Comparison of ENCODE assay signal across 17 cellular contexts in genomic region chr18:45086777-45087176, GRCh38.
DNase-seq lines count a peak whose midpoint lies in the region; ATAC-seq and TF ChIP-seq lines count a peak whose summit lies in the region.
"Had no signal": no experiment of that assay in that cellular context is flagged by ENCODE, and none has a peak within 500 bp of the region (broad histone marks: within the 10 kb centered on the region; RNA-seq: fewer than 3 reads in every experiment).

No MANE protein-coding gene starts in this region.

- peak overlapping the region; percentile 74 for H2BK120ac ChIP-seq in mesenchymal stem cell (ENCODE audit: low read depth, low read length)

- H3K79me2 ChIP-seq in mammary epithelial cell (ENCODE audit: insufficient read depth, low read length), result no peaks in the 10 kb centered on the region

- H3K27ac ChIP-seq in mammary epithelial cell (ENCODE audit: insufficient read depth, low read depth, low read length) (no peak overlapping the region), breast epithelium (no peak overlapping the region), mesenchymal stem cell (ENCODE audit: low read length, poor library complexity, severe bottlenecking) (no peak overlapping the region)
- H3K27ac ChIP-seq: 22Rv1 had no signal

- H2BK5ac ChIP-seq in mesenchymal stem cell (ENCODE audit: low read depth, low read length, poor library complexity, severe bottlenecking), result no peak overlapping the region

- H3K36me3 ChIP-seq in mammary epithelial cell (ENCODE audit: insufficient read depth, low read length) (no peaks in the 10 kb centered on the region), breast epithelium (no peaks in the 10 kb centered on the region), mesenchymal stem cell (ENCODE audit: control insufficient read depth in 1 of 2, insufficient read depth in 2 of 2, low read depth in 1 of 2, low read length in 2 of 2) (no peaks in the 10 kb centered on the region)

- H3K4me2 ChIP-seq in mammary epithelial cell (ENCODE audit: insufficient read depth, low read depth, low read length) (no peak overlapping the region), mesenchymal stem cell (ENCODE audit: low read length, poor library complexity, severe bottlenecking) (no peak overlapping the region)

- no peak overlapping the region for H3K4me3 Mint-ChIP-seq in WTC11
- no peak overlapping the region for H3K4me3 Mint-ChIP-seq in T-helper 2 cell treated with Interferon-gamma antibody and Interleukin-4, amounts not matched to agents 5 μg/mL and 100 μg/mL, for 36 hours
- H3K4me3 Mint-ChIP-seq: CD14-positive monocyte; CD8-positive, alpha-beta T cell had no signal

- peak overlapping the region in 1 of 2 experiments; percentile 79 for H2BK12ac ChIP-seq in mesenchymal stem cell (ENCODE audit: low read length in 2 of 2)

- no peaks in the 10 kb centered on the region for H3K79me1 ChIP-seq in mesenchymal stem cell (replicated peaks; ENCODE audit: low read length, poor library complexity, severe bottlenecking)

- H2BK15ac ChIP-seq in mesenchymal stem cell (ENCODE audit: low read depth, poor library complexity, severe bottlenecking), result no peak overlapping the region

- no peak overlapping the region for H3K23ac ChIP-seq in mesenchymal stem cell (ENCODE audit: low read length in 2 of 2)

- peak overlapping the region; percentile 19 to 31 for H3K18ac ChIP-seq in mesenchymal stem cell (ENCODE audit: low read depth in 1 of 2, low read length in 2 of 2)

- H4K20me1 ChIP-seq in mammary epithelial cell (ENCODE audit: insufficient read depth, low read length), result no peaks in the 10 kb centered on the region

- 94% methylated on average over 2 of the region's 3 CpGs for WGBS in mammary epithelial cell (ENCODE audit: low coverage, missing lambda C conversion rate)
- 82% methylated on average over 3 of the region's 3 CpGs for WGBS in mesenchymal stem cell

- peak overlapping the region; percentile 46 for H2AFZ ChIP-seq in mammary epithelial cell (ENCODE audit: low read depth, low read length)
- H2AFZ ChIP-seq in mesenchymal stem cell (ENCODE audit: low read depth, low read length), result no peak overlapping the region

- DNase-seq in mammary epithelial cell (no peak), breast epithelium (ENCODE audit: low spot score in 2 of 2) (no peak), WTC11 (ENCODE audit: low spot score) (no peak), mesenchymal stem cell (peak; percentile 53), HPDE6-E6E7 (ENCODE audit: extremely low spot score) (no peak), activated gamma-delta T cell treated with Interleukin-2 at 50 U/mL for 16 hours (no peak)
- no peak for DNase-seq in T-helper 2 cell treated with Interferon-gamma antibody and Interleukin-4, amounts not matched to agents 5 μg/mL and 100 μg/mL, for 36 hours (ENCODE audit: low spot score)
- DNase-seq: CD8-positive, alpha-beta T cell; COR-L47; DMS153; DND-41; GDM1; H7 had no signal

- no peaks in the 10 kb centered on the region for H3K27me3 Mint-ChIP-seq in WTC11 (ENCODE audit: low read depth)
- H3K27me3 Mint-ChIP-seq in T-helper 2 cell treated with Interferon-gamma antibody and Interleukin-4, amounts not matched to agents 5 μg/mL and 100 μg/mL, for 36 hours (ENCODE audit: low read depth), result no peaks in the 10 kb centered on the region

- POLR2A ChIA-PET in WTC11 (lab: Charles Lee), result no interaction called here

- CTCF ChIA-PET in mammary epithelial cell (lab: Charles Lee; ENCODE audit: low non-redundant PET) (no interaction called here), WTC11 (lab: Charles Lee) (interaction anchor here (1.3 kb wide), 1 partner anchor 126 kb away, joined by 8 read pairs; no protein-coding TSS in a partner anchor)

- H3K14ac ChIP-seq in mesenchymal stem cell (ENCODE audit: low read length in 2 of 2), result peak overlapping the region in 1 of 2 experiments; percentile 63

- H3K27me3 ChIP-seq in mammary epithelial cell (ENCODE audit: insufficient read depth, low read length), result no peaks in the 10 kb centered on the region
- no peaks in the 10 kb centered on the region for H3K27me3 ChIP-seq in breast epithelium
- no peaks in the 10 kb centered on the region for H3K27me3 ChIP-seq in mesenchymal stem cell (ENCODE audit: control insufficient read depth in 1 of 2, insufficient read depth in 1 of 2, low read length in 2 of 2)

- peaks cover 14% of the 10 kb centered on the region for H3K4me1 Mint-ChIP-seq in WTC11
- H3K4me1 Mint-ChIP-seq in T-helper 2 cell treated with Interferon-gamma antibody and Interleukin-4, amounts not matched to agents 5 μg/mL and 100 μg/mL, for 36 hours (ENCODE audit: low read depth), result no peaks in the 10 kb centered on the region

- no peak overlapping the region for H2AK5ac ChIP-seq in mesenchymal stem cell (ENCODE audit: low read length, severe bottlenecking)

- dilution Hi-C loops in mammary epithelial cell (cut with HindIII; ENCODE audit: low sequenced_read_pairs), result no loop called here

- intact Hi-C loops in mammary epithelial cell (cut with micrococcal nuclease) (loop anchor here (5.0 kb wide), 1 partner anchor 34 kb away; no protein-coding TSS in a partner anchor), breast epithelium (cut with DNase I; ENCODE audit: low total_unique reads) (no loop called here)

- TF ChIP-seq POLR2A in breast epithelium (IDR thresholded peaks at IDR 0.05), result no peak

- H3K4me1 ChIP-seq in mammary epithelial cell (ENCODE audit: insufficient read depth, low read length) (peaks cover 12% of the 10 kb centered on the region), breast epithelium (no peaks in the 10 kb centered on the region), mesenchymal stem cell (ENCODE audit: control insufficient read depth, insufficient read depth, low read depth, low read length) (no peaks in the 10 kb centered on the region)

- no peak overlapping the region; the same call in 1 of the 2 replicates for H3K27ac Mint-ChIP-seq in WTC11
- H3K27ac Mint-ChIP-seq in T-helper 2 cell treated with Interferon-gamma antibody and Interleukin-4, amounts not matched to agents 5 μg/mL and 100 μg/mL, for 36 hours, result no peak overlapping the region
- H3K27ac Mint-ChIP-seq: CD8-positive, alpha-beta T cell had no signal

- H3K4ac ChIP-seq in mesenchymal stem cell (ENCODE audit: low read depth in 1 of 2, low read length in 2 of 2), result no peak overlapping the region

- no TSS peak for BruUV-seq in mammary epithelial cell (replicated peaks; lab: Mats Ljungman, UMichigan)

- peak overlapping the region; percentile 57 for H4K8ac ChIP-seq in mesenchymal stem cell (ENCODE audit: low read length)

- no peaks in the 10 kb centered on the region for H3K36me3 Mint-ChIP-seq in WTC11
- H3K36me3 Mint-ChIP-seq in T-helper 2 cell treated with Interferon-gamma antibody and Interleukin-4, amounts not matched to agents 5 μg/mL and 100 μg/mL, for 36 hours (ENCODE audit: low read depth), result no peaks in the 10 kb centered on the region
- H3K36me3 Mint-ChIP-seq: CD8-positive, alpha-beta T cell had no signal

- H3K4me3 ChIP-seq in mammary epithelial cell (replicated peaks in 1 of 3; ENCODE audit: insufficient read depth in 1 of 3, low read depth in 2 of 3, low read length in 3 of 3) (no peak overlapping the region), breast epithelium (no peak overlapping the region), mesenchymal stem cell (ENCODE audit: insufficient read depth in 1 of 2, low read depth in 1 of 2, low read length in 2 of 2) (no peak overlapping the region)

- H3K9ac ChIP-seq in mammary epithelial cell (ENCODE audit: insufficient read depth, low read length), result no peak overlapping the region
- H3K9ac ChIP-seq in mesenchymal stem cell (ENCODE audit: low read length), result no peak overlapping the region

- in situ Hi-C loops in mammary epithelial cell (cut with MboI; ENCODE audit: low sequenced_read_pairs in 2 of 2), result no loop called here

- TF ChIP-seq CTCF in mammary epithelial cell (conservative IDR thresholded peaks at IDR 0.05 in 1 of 2, IDR thresholded peaks at IDR 0.05 in 1 of 2; ENCODE audit: extremely low read depth in 1 of 2, insufficient read depth in 1 of 2, low read depth in 1 of 2, low read length in 2 of 2), result no peak
- no peak for TF ChIP-seq CTCF in breast epithelium (IDR thresholded peaks at IDR 0.05)
- no peak for TF ChIP-seq CTCF in WTC11 (IDR thresholded peaks at IDR 0.05)

- H4K91ac ChIP-seq in mesenchymal stem cell (ENCODE audit: low read length), result peak overlapping the region; percentile 83

- H3K9me3 ChIP-seq in mammary epithelial cell (replicated peaks; ENCODE audit: insufficient read depth, low read length), result no peaks in the 10 kb centered on the region
- no peaks in the 10 kb centered on the region for H3K9me3 ChIP-seq in breast epithelium
- no peaks in the 10 kb centered on the region for H3K9me3 ChIP-seq in mesenchymal stem cell (ENCODE audit: control insufficient read depth, low read length)

- H3K9me3 Mint-ChIP-seq in WTC11, result no peaks in the 10 kb centered on the region
- no peaks in the 10 kb centered on the region for H3K9me3 Mint-ChIP-seq in T-helper 2 cell treated with Interferon-gamma antibody and Interleukin-4, amounts not matched to agents 5 μg/mL and 100 μg/mL, for 36 hours
- H3K9me3 Mint-ChIP-seq: CD8-positive, alpha-beta T cell had no signal

- peak; percentile 51 for ATAC-seq in WTC11
- no peak for ATAC-seq in GM21786 (IDR thresholded peaks at IDR 0.05; ENCODE audit: unreplicated experiment)
- ATAC-seq: CD8-positive, alpha-beta T cell; HepG2 had no signal
